In the genomic region with DNA sequence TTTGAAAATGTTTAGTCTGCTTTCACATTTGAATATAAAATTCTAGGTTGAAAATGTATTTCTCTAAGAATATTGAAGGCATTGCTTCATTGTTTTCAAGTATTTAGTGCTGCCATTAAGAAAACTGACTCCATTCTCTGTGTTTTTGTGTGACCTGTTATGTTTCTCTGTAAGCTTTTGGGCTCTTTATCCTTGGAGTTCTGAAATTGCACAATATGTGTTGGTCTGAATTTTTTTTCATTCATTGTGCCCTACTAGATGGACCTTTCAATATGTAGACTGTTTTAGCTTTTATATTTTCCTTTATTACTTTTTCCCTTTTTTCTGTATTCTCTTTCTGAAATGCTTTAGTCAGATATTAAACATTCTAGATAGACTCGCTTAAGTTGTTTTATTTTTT, we compare ENCODE assay signal across 18 cellular contexts.
"Had no signal": no experiment of that assay in that cellular context is flagged by ENCODE, and none has a peak within 500 bp of the region (broad histone marks: within the 10 kb centered on the region; RNA-seq: fewer than 3 reads in every experiment).

No MANE protein-coding gene starts in this region.

- H3K4me3 Mint-ChIP-seq: effector memory CD8-positive, alpha-beta T cell; mesothelial cell of epicardium; nephron; type B pancreatic cell had no signal

- DNase-seq: effector memory CD8-positive, alpha-beta T cell; gastrocnemius medialis; heart right ventricle; hypothalamus; mammary epithelial cell; occipital lobe; pancreas; right cardiac atrium; stimulated activated CD4-positive, alpha-beta T cell treated with anti-CD3 and anti-CD28 coated beads, Interleukin-2, amount 100 ng/mL, for 48 hours; stimulated activated naive CD4-positive, alpha-beta T cell treated with Interleukin-2 at 50 U/mL for 16 hours had no signal

- H3K4me1 Mint-ChIP-seq: mesothelial cell of epicardium, nephron had no signal

- H3K27ac Mint-ChIP-seq: mesothelial cell of epicardium, nephron, progenitor cell of endocrine pancreas, type B pancreatic cell had no signal

- H3K4me3 ChIP-seq: esophagus muscularis mucosa, gastrocnemius medialis, heart right ventricle, pancreas, smooth muscle cell had no signal

- H3K27me3 ChIP-seq: esophagus muscularis mucosa, gastrocnemius medialis, heart right ventricle, pancreas had no signal

- ATAC-seq: effector memory CD8-positive, alpha-beta T cell; gastrocnemius medialis; heart right ventricle; left lobe of liver; pancreas; right cardiac atrium had no signal

- H3K4me1 ChIP-seq: esophagus muscularis mucosa, gastrocnemius medialis, pancreas had no signal

- H3K9me3 ChIP-seq: esophagus muscularis mucosa, gastrocnemius medialis, heart right ventricle, pancreas had no signal

- H3K9me3 Mint-ChIP-seq: effector memory CD8-positive, alpha-beta T cell; mesothelial cell of epicardium; nephron; type B pancreatic cell had no signal

- FAIRE-seq: urothelium cell line had no signal

- H3K27me3 Mint-ChIP-seq: effector memory CD8-positive, alpha-beta T cell; progenitor cell of endocrine pancreas; type B pancreatic cell had no signal
